1 cellular context compared by ENCODE assay signal in the genomic region with DNA sequence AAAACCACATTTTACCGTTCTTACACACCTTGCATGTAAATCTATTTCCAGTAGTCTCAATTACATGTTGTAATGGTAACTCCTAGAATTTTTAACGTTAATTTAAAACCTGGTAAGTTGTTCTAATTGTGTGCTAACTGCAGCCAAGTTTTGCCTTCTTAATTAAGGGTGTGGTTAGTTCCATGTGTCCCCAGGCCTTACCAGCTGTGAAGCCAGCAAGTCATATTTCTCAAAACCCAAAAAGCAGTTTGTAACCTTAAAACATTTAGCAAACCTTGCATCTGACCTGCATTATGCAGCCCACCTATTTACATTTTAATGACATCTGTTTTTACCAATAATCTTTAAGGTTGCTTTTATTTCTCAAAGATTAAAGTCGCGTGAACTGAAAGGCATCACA.
TF ChIP-seq lines count a peak whose summit lies in the region.

No MANE protein-coding gene starts in this region.

TF ChIP-seq in H1, 55 proteins besides CTCF, POLR2A, EP300 and RAD21:
- TF ChIP-seq TAF7 (optimal IDR thresholded peaks at IDR 0.05; ENCODE audit: borderline replicate concordance, low read depth, low read length) (no peak), SP4 (IDR thresholded peaks at IDR 0.05; ENCODE audit: low read length) (no peak), BRCA1 (IDR thresholded peaks at IDR 0.05; ENCODE audit: low read depth, low read length) (no peak), CEBPB (IDR thresholded peaks at IDR 0.05; ENCODE audit: low read depth, low read length) (no peak), RXRA (IDR thresholded peaks at IDR 0.05; ENCODE audit: insufficient read depth, low read depth, low read length) (no peak), SP2 (IDR thresholded peaks at IDR 0.05; ENCODE audit: low read length) (no peak), KDM5A (IDR thresholded peaks at IDR 0.05; ENCODE audit: low read length) (no peak), BACH1 (IDR thresholded peaks at IDR 0.05; ENCODE audit: low read length) (no peak), GABPA (IDR thresholded peaks at IDR 0.05; ENCODE audit: borderline replicate concordance, insufficient read depth, low read length) (no peak), NRF1 (IDR thresholded peaks at IDR 0.05; ENCODE audit: low read depth, low read length) (no peak), MAFK (IDR thresholded peaks at IDR 0.05; ENCODE audit: low read depth, low read length) (no peak), CHD2 (IDR thresholded peaks at IDR 0.05; ENCODE audit: low read length) (no peak), TEAD4 (IDR thresholded peaks at IDR 0.05; ENCODE audit: low read depth, low read length) (no peak), ATF2 (IDR thresholded peaks at IDR 0.05; ENCODE audit: low read length) (no peak), SRF (IDR thresholded peaks at IDR 0.05; ENCODE audit: low read depth, low read length) (no peak), RNF2 (IDR thresholded peaks at IDR 0.05; ENCODE audit: borderline replicate concordance, low read depth, low read length, missing control alignments, poor library complexity, severe bottlenecking) (no peak), CBX8 (IDR thresholded peaks at IDR 0.05; ENCODE audit: borderline replicate concordance, low read depth, low read length) (no peak), USF2 (IDR thresholded peaks at IDR 0.05; ENCODE audit: low read length) (no peak), ASH2L (IDR thresholded peaks at IDR 0.05; ENCODE audit: low read length) (no peak)
